In the genomic region with DNA sequence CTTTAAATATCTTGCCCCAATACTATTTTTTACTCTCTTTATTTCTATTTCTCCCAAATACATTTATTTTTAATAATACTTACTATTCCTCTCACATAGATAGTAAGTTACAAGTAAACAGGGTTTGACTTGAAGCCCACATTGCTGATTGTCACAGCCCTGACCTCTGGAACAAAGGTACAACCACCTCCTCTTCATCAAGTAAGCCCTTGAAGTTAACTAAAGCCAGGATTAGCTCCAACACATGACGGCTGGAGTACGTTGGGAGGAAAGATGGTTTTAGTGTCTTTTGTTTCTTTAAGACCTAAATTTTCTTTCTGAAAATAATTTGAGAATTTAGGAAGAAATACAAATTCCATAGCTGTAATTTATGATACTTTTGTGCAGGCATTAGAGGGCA, we compare ENCODE assay signal across 19 cellular contexts. TPM values are rescaled to one million over a fixed set of nuclear protein-coding genes. Genes with fewer than 3 reads are reported as not detected.
DNase-seq lines count a peak whose midpoint lies in the region; ATAC-seq and TF ChIP-seq lines count a peak whose summit lies in the region.
"Had no signal": no experiment of that assay in that cellular context is flagged by ENCODE, and none has a peak within 500 bp of the region (broad histone marks: within the 10 kb centered on the region; RNA-seq: fewer than 3 reads in every experiment).

No MANE protein-coding gene starts in this region.

- DNase-seq in SK-N-MC (ENCODE audit: low read depth, low spot score), result no peak
- DNase-seq in esophagus muscularis mucosa (ENCODE audit: extremely low spot score), result peak; percentile 14
- DNase-seq in smooth muscle cell (lab: John Stamatoyannopoulos, UW; ENCODE audit: unreplicated experiment), result no peak
- DNase-seq in mesothelial cell of epicardium (ENCODE audit: low spot score in 2 of 2, unreplicated experiment in 2 of 2), result no peak
- DNase-seq in activated CD4-positive, alpha-beta T cell treated with anti-CD3 and anti-CD28 coated beads for 48 hours, result no peak
- DNase-seq in KBM-7, result no peak
- DNase-seq: activated CD4-positive, alpha-beta memory T cell treated with anti-CD3 and anti-CD28 coated beads for 36 hours; activated naive CD4-positive, alpha-beta T cell treated with anti-CD3 and anti-CD28 coated beads, Interleukin-2, amount 50 U/mL, for 16 hours; activated T-cell treated with anti-CD3 and anti-CD28 coated beads, Interleukin-2, amount 50 U/mL, for 24 hours; CD8-positive, alpha-beta T cell; dermis blood vessel endothelial cell; erythroblast; naive thymus-derived CD4-positive, alpha-beta T cell; NCI-H1436; stimulated activated CD4-positive, alpha-beta T cell treated with anti-CD3 and anti-CD28 coated beads, Interleukin-15, amount 100 ng/mL, for 24 hours; stimulated activated naive B cell treated with anti-CD40 and anti-IgM and Interleukin-4, amounts not matched to agents 10 μg/mL and 1 μg/mL and 100 μg/mL, for 72 hours had no signal

- H3K4me1 Mint-ChIP-seq in mesothelial cell of epicardium, result peaks cover 30% of the 10 kb centered on the region

- TF ChIP-seq POLR2A in esophagus muscularis mucosa (IDR thresholded peaks at IDR 0.05; ENCODE audit: low read depth), result no peak

- TF ChIP-seq CTCF in esophagus muscularis mucosa (IDR thresholded peaks at IDR 0.05) (no peak), smooth muscle cell (IDR thresholded peaks at IDR 0.05; ENCODE audit: borderline replicate concordance, insufficient read depth, poor library complexity, severe bottlenecking) (no peak), mesothelial cell of epicardium (IDR thresholded peaks at IDR 0.05; ENCODE audit: unreplicated experiment) (no peak)

- H4K20me1 ChIP-seq in smooth muscle cell (ENCODE audit: low read depth), result no peaks in the 10 kb centered on the region

- in situ Hi-C loops in KBM-7 (cut with MboI; ENCODE audit: low pct_unique_long_range_greater_than_20kb, low sequenced_read_pairs), result no loop called here

- intact Hi-C loops in esophagus muscularis mucosa (cut with DNase I), result no loop called here

- no peaks in the 10 kb centered on the region for H3F3A ChIP-seq in smooth muscle cell (ENCODE audit: low read depth)

- H3K27ac Mint-ChIP-seq in mesothelial cell of epicardium, result no peak overlapping the region
- H3K27ac Mint-ChIP-seq: activated CD4-positive, alpha-beta memory T cell treated with anti-CD3 and anti-CD28 coated beads for 36 hours; activated T-cell treated with anti-CD3 and anti-CD28 coated beads, Interleukin-2, amount 50 U/mL, for 24 hours; CD8-positive, alpha-beta T cell; naive thymus-derived CD4-positive, alpha-beta T cell; stimulated activated naive B cell treated with anti-CD40 and anti-IgM and Interleukin-4, amounts not matched to agents 10 μg/mL and 1 μg/mL and 100 μg/mL, for 72 hours had no signal

- no peaks in the 10 kb centered on the region for H3K36me3 ChIP-seq in SK-N-MC (ENCODE audit: insufficient read depth, low read length)
- H3K36me3 ChIP-seq in esophagus muscularis mucosa, result peaks cover 3 to 12% (median 10%) of the 10 kb centered on the region in 4 donors
- H3K36me3 ChIP-seq in mucosa of stomach (ENCODE audit: control insufficient read depth, insufficient read depth, low read length), result no peaks in the 10 kb centered on the region
- H3K36me3 ChIP-seq in smooth muscle cell (ENCODE audit: low read depth), result no peaks in the 10 kb centered on the region
- H3K36me3 ChIP-seq: prostate gland had no signal

- peak overlapping the region; percentile 71 for H3K9ac ChIP-seq in SK-N-MC (ENCODE audit: insufficient read length)
- peak overlapping the region; percentile 36 for H3K9ac ChIP-seq in mucosa of stomach (ENCODE audit: low read length)
- no peak overlapping the region for H3K9ac ChIP-seq in smooth muscle cell (ENCODE audit: low read depth)

- no peak for ATAC-seq in HG03378 (IDR thresholded peaks at IDR 0.05; ENCODE audit: unreplicated experiment)
- ATAC-seq: CD8-positive, alpha-beta T cell; naive thymus-derived CD4-positive, alpha-beta T cell; stimulated activated naive B cell treated with anti-CD40 and anti-IgM and Interleukin-4, amounts not matched to agents 10 μg/mL and 1 μg/mL and 100 μg/mL, for 72 hours had no signal

- no peak overlapping the region for H3K4me3 Mint-ChIP-seq in mesothelial cell of epicardium
- H3K4me3 Mint-ChIP-seq: activated CD4-positive, alpha-beta memory T cell treated with anti-CD3 and anti-CD28 coated beads for 36 hours; activated T-cell treated with anti-CD3 and anti-CD28 coated beads, Interleukin-2, amount 50 U/mL, for 24 hours; CD8-positive, alpha-beta T cell; naive thymus-derived CD4-positive, alpha-beta T cell; stimulated activated naive B cell treated with anti-CD40 and anti-IgM and Interleukin-4, amounts not matched to agents 10 μg/mL and 1 μg/mL and 100 μg/mL, for 72 hours had no signal

- no peaks in the 10 kb centered on the region for H3K27me3 Mint-ChIP-seq in mesothelial cell of epicardium (ENCODE audit: low read depth)
- H3K27me3 Mint-ChIP-seq: activated CD4-positive, alpha-beta memory T cell treated with anti-CD3 and anti-CD28 coated beads for 36 hours; activated T-cell treated with anti-CD3 and anti-CD28 coated beads, Interleukin-2, amount 50 U/mL, for 24 hours; stimulated activated naive B cell treated with anti-CD40 and anti-IgM and Interleukin-4, amounts not matched to agents 10 μg/mL and 1 μg/mL and 100 μg/mL, for 72 hours had no signal

- no peaks in the 10 kb centered on the region for H3K79me2 ChIP-seq in smooth muscle cell (ENCODE audit: low read depth)

- H3K4me3 ChIP-seq in SK-N-MC (peak overlapping the region; percentile 67), esophagus muscularis mucosa (peak overlapping the region; percentile 37 to 57 (median 49)), mucosa of stomach (ENCODE audit: low read length) (no peak overlapping the region), smooth muscle cell (no peak overlapping the region)
- H3K4me3 ChIP-seq: prostate gland had no signal

- H3K9me3 ChIP-seq in SK-N-MC (ENCODE audit: low read depth, low read length) (no peaks in the 10 kb centered on the region), esophagus muscularis mucosa (no peaks in the 10 kb centered on the region), mucosa of stomach (ENCODE audit: control insufficient read depth, low read length) (no peaks in the 10 kb centered on the region), smooth muscle cell (replicated peaks; ENCODE audit: low read depth) (no peaks in the 10 kb centered on the region)
- H3K9me3 ChIP-seq: prostate gland had no signal

- no peak overlapping the region for H2AFZ ChIP-seq in smooth muscle cell (ENCODE audit: low read depth)

- H3K27me3 ChIP-seq in esophagus muscularis mucosa, result no peaks in the 10 kb centered on the region
- no peaks in the 10 kb centered on the region for H3K27me3 ChIP-seq in mucosa of stomach (ENCODE audit: control insufficient read depth, insufficient read depth, low read length)
- H3K27me3 ChIP-seq in smooth muscle cell (ENCODE audit: low read depth), result no peaks in the 10 kb centered on the region

- peaks cover 9% of the 10 kb centered on the region for H3K9me3 Mint-ChIP-seq in mesothelial cell of epicardium
- H3K9me3 Mint-ChIP-seq: activated CD4-positive, alpha-beta memory T cell treated with anti-CD3 and anti-CD28 coated beads for 36 hours; activated T-cell treated with anti-CD3 and anti-CD28 coated beads, Interleukin-2, amount 50 U/mL, for 24 hours; CD8-positive, alpha-beta T cell; stimulated activated naive B cell treated with anti-CD40 and anti-IgM and Interleukin-4, amounts not matched to agents 10 μg/mL and 1 μg/mL and 100 μg/mL, for 72 hours had no signal

- no peak for TF ChIP-seq EP300 in esophagus muscularis mucosa (IDR thresholded peaks at IDR 0.05)

- peak overlapping the region; percentile 48 for H3K4me2 ChIP-seq in smooth muscle cell

- WGBS in esophagus muscularis mucosa, result 40% methylated on average over 2 of the region's 2 CpGs
- 61% methylated on average over 2 of the region's 2 CpGs for WGBS in smooth muscle cell (ENCODE audit: low lambda C conversion rate)

- H3K27ac ChIP-seq in SK-N-MC (peak overlapping the region; percentile 96), esophagus muscularis mucosa (replicated peaks in 1 of 4) (peak overlapping the region; percentile 76 to 82 (median 82)), smooth muscle cell (ENCODE audit: low read depth) (no peak overlapping the region)
- H3K27ac ChIP-seq: prostate gland had no signal

- H3K4me1 ChIP-seq in esophagus muscularis mucosa (peaks cover 5 to 33% (median 25%) of the 10 kb centered on the region in 4 donors), mucosa of stomach (ENCODE audit: control insufficient read depth, insufficient read depth, low read length) (peaks cover 40% of the 10 kb centered on the region), smooth muscle cell (ENCODE audit: low read depth) (no peaks in the 10 kb centered on the region)
- H3K4me1 ChIP-seq: prostate gland had no signal

- no peaks in the 10 kb centered on the region for H3K36me3 Mint-ChIP-seq in mesothelial cell of epicardium
- H3K36me3 Mint-ChIP-seq: activated CD4-positive, alpha-beta memory T cell treated with anti-CD3 and anti-CD28 coated beads for 36 hours had no signal

RNA-seq across cellular contexts. Expression of gene MYOM1, which starts 1.0 kb away (rescaled TPM):
- total RNA-seq in esophagus muscularis mucosa (10 to 100 TPM; 13.3 to 31.7 (median 16.5) TPM), smooth muscle cell (0.40 and 0.54 TPM in 2 replicates), mesothelial cell of epicardium (1.2 to 2.8 TPM (median 2.1 TPM) in 3 replicates)
- 0.20 and 0.87 TPM in 2 replicates for polyA plus RNA-seq in smooth muscle cell

RNA-seq across cellular contexts. Expression of gene MYL12A, which starts 28.8 kb away (rescaled TPM):
- total RNA-seq in esophagus muscularis mucosa, result 100 to 1,000 TPM; 297 to 460 (median 380) TPM
- 777 and 802 TPM in 2 replicates for total RNA-seq in smooth muscle cell
- 915 and 953 TPM in 2 replicates for polyA plus RNA-seq in smooth muscle cell
- 217 to 222 TPM (median 220 TPM) in 3 replicates for total RNA-seq in mesothelial cell of epicardium

RNA-seq across cellular contexts. Expression of gene MYL12B, which starts 43.1 kb away (rescaled TPM):
- total RNA-seq in esophagus muscularis mucosa (100 to 1,000 TPM; 211 to 279 (median 244) TPM), smooth muscle cell (368 and 427 TPM in 2 replicates), mesothelial cell of epicardium (195 to 225 TPM (median 215 TPM) in 3 replicates)
- 498 TPM in 2 replicates for polyA plus RNA-seq in smooth muscle cell

Comparison
In these comparisons a context has a peak if more than half of its experiments do, and no peak if none do; other contexts are left out.
1. H3K4me3 ChIP-seq: peak in SK-N-MC (single experiment) and esophagus muscularis mucosa (4 of 4); none in mucosa of stomach (single experiment) and smooth muscle cell (single experiment).